8 cellular contexts compared by ENCODE assay signal in the genomic region with DNA sequence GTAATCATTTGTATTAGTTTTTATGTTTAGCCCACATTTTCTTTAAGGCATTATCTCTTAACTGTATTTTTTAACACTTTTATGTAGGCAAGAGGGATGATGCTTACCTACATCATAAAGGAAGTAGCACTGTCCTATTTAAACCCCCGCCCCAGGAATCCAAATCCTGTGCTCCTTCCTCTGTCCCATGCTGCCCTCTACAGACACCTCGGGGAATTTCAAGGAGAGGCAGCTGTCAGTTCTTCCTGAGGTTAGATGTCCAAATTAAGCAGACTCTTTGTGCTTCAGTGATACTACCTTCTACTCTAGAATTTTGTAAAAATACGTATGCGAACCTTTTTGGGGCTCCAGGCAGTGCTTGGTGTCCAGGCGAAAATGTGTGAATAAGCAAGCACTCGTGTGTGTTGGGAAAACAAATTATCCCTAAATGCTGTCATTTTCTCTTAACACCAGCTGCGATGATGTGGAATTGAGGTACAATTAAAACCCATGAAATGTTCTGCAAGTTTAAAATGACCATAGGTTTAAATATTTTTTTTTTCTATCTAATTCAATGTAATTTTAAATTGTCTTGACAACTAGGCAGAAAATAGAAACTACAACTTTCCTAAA. TPM values are rescaled to one million over a fixed set of nuclear protein-coding genes. Genes with fewer than 3 reads are reported as not detected.
A peak's percentile ranks its signal among the peaks of the same experiment; 100 is the strongest.
DNase-seq lines count a peak whose midpoint lies in the region; ATAC-seq and TF ChIP-seq lines count a peak whose summit lies in the region.

No MANE protein-coding gene starts in this region.

- peaks cover 43% of the 10 kb centered on the region for H3K27me3 Mint-ChIP-seq in activated naive CD8-positive, alpha-beta T cell treated with anti-CD3 and anti-CD28 coated beads for 36 hours

- H3K4me1 ChIP-seq in right atrium auricular region: no peaks in the 10 kb centered on the region
- no peaks in the 10 kb centered on the region for H3K4me1 ChIP-seq in Loucy (ENCODE audit: insufficient read depth, low read length, poor library complexity, severe bottlenecking)
- H3K4me1 ChIP-seq in gastroesophageal sphincter: no peaks in the 10 kb centered on the region
- no peaks in the 10 kb centered on the region for H3K4me1 ChIP-seq in smooth muscle cell (ENCODE audit: low read depth)

- 19 to 20% methylated on average over 5 to 7 of the region's 7 CpGs for WGBS in gastroesophageal sphincter (ENCODE audit: low coverage in 1 of 2), 2 donors
- 52% methylated on average over 7 of the region's 7 CpGs for WGBS in smooth muscle cell (ENCODE audit: low lambda C conversion rate)

- no peak overlapping the region for H3K27ac Mint-ChIP-seq in activated naive CD8-positive, alpha-beta T cell treated with anti-CD3 and anti-CD28 coated beads for 36 hours

- H4K20me1 ChIP-seq in Loucy (ENCODE audit: insufficient read depth, low read length, poor library complexity, severe bottlenecking) (no peaks in the 10 kb centered on the region), smooth muscle cell (ENCODE audit: low read depth) (no peaks in the 10 kb centered on the region)

- intact Hi-C loops in left cardiac atrium (cut with DNase I): no loop called here

- no peak overlapping the region for H3K9ac ChIP-seq in Loucy (ENCODE audit: low read depth, low read length, poor library complexity, severe bottlenecking)
- no peak overlapping the region for H3K9ac ChIP-seq in smooth muscle cell (ENCODE audit: low read depth)

- H2AFZ ChIP-seq in Loucy (ENCODE audit: low read length) (no peak overlapping the region), smooth muscle cell (ENCODE audit: low read depth) (no peak overlapping the region)

- TF ChIP-seq CTCF in right atrium auricular region (IDR thresholded peaks at IDR 0.05) (peak; percentile 22 to 43), Loucy (conservative IDR thresholded peaks at IDR 0.05; ENCODE audit: low read length) (peak; percentile 93), gastroesophageal sphincter (IDR thresholded peaks at IDR 0.05) (peak in 1 of 4 experiments; percentile 35), smooth muscle cell (IDR thresholded peaks at IDR 0.05; ENCODE audit: borderline replicate concordance, insufficient read depth, poor library complexity, severe bottlenecking) (no peak)

- no peaks in the 10 kb centered on the region for H3K36me3 ChIP-seq in right atrium auricular region
- H3K36me3 ChIP-seq in Loucy (ENCODE audit: insufficient read depth, low read length): no peaks in the 10 kb centered on the region
- no peaks in the 10 kb centered on the region for H3K36me3 ChIP-seq in gastroesophageal sphincter
- H3K36me3 ChIP-seq in smooth muscle cell (ENCODE audit: low read depth): no peaks in the 10 kb centered on the region

- H3K27ac ChIP-seq in right atrium auricular region (no peak overlapping the region), gastroesophageal sphincter (no peak overlapping the region), smooth muscle cell (ENCODE audit: low read depth) (no peak overlapping the region)

- TF ChIP-seq POLR2A in gastroesophageal sphincter (IDR thresholded peaks at IDR 0.05): no peak

- H3F3A ChIP-seq in Loucy (ENCODE audit: low read depth): no peaks in the 10 kb centered on the region
- no peaks in the 10 kb centered on the region for H3F3A ChIP-seq in smooth muscle cell (ENCODE audit: low read depth)

- no peaks in the 10 kb centered on the region for H3K79me2 ChIP-seq in Loucy (ENCODE audit: insufficient read depth, low read length)
- H3K79me2 ChIP-seq in smooth muscle cell (ENCODE audit: low read depth): no peaks in the 10 kb centered on the region

- no peak overlapping the region for H3K4me3 ChIP-seq in right atrium auricular region
- no peak overlapping the region for H3K4me3 ChIP-seq in Loucy (ENCODE audit: low read length, poor library complexity, severe bottlenecking)
- no peak overlapping the region for H3K4me3 ChIP-seq in gastroesophageal sphincter
- no peak overlapping the region for H3K4me3 ChIP-seq in smooth muscle cell

- H3K4me1 Mint-ChIP-seq in activated naive CD8-positive, alpha-beta T cell treated with anti-CD3 and anti-CD28 coated beads for 36 hours: no peaks in the 10 kb centered on the region

- DNase-seq in right atrium auricular region (ENCODE audit: low spot score): no peak
- no peak for DNase-seq in left cardiac atrium
- peak; percentile 18 for DNase-seq in activated naive CD8-positive, alpha-beta T cell treated with anti-CD3 and anti-CD28 coated beads for 36 hours
- DNase-seq in myocyte (ENCODE audit: low read depth): peak; percentile 73
- no peak for DNase-seq in superior temporal gyrus (ENCODE audit: extremely low spot score)
- DNase-seq in smooth muscle cell (lab: John Stamatoyannopoulos, UW; ENCODE audit: unreplicated experiment): no peak

- H3K9me2 ChIP-seq in Loucy (replicated peaks; ENCODE audit: low read depth, low read length): no peaks in the 10 kb centered on the region

- no peak overlapping the region for H3K4me2 ChIP-seq in Loucy (ENCODE audit: low read depth, low read length, poor library complexity, severe bottlenecking)
- H3K4me2 ChIP-seq in smooth muscle cell: no peak overlapping the region

- no peak for ATAC-seq in left cardiac atrium
- no peak for ATAC-seq in gastroesophageal sphincter

- no peak overlapping the region for H3K4me3 Mint-ChIP-seq in activated naive CD8-positive, alpha-beta T cell treated with anti-CD3 and anti-CD28 coated beads for 36 hours

- no peak for TF ChIP-seq EP300 in gastroesophageal sphincter (IDR thresholded peaks at IDR 0.05)

- H3K36me3 Mint-ChIP-seq in activated naive CD8-positive, alpha-beta T cell treated with anti-CD3 and anti-CD28 coated beads for 36 hours: peaks cover 2% of the 10 kb centered on the region

- H3K9me3 ChIP-seq in right atrium auricular region (no peaks in the 10 kb centered on the region), Loucy (ENCODE audit: insufficient read depth, low read depth, low read length) (no peaks in the 10 kb centered on the region), gastroesophageal sphincter (peaks cover 0 to 6% (median 0%) of the 10 kb centered on the region in 3 donors), smooth muscle cell (replicated peaks; ENCODE audit: low read depth) (peaks cover 20% of the 10 kb centered on the region)

- H3K27me3 ChIP-seq in right atrium auricular region (no peaks in the 10 kb centered on the region), Loucy (ENCODE audit: insufficient read depth, low read length, poor library complexity, severe bottlenecking) (no peaks in the 10 kb centered on the region), gastroesophageal sphincter (peaks cover 25% of the 10 kb centered on the region), smooth muscle cell (ENCODE audit: low read depth) (no peaks in the 10 kb centered on the region)

- H3K9me3 Mint-ChIP-seq in activated naive CD8-positive, alpha-beta T cell treated with anti-CD3 and anti-CD28 coated beads for 36 hours: peaks cover 3% of the 10 kb centered on the region

RNA-seq across cellular contexts. Expression of a gene that starts 19.2 kb away (rescaled TPM):
- total RNA-seq in right atrium auricular region: not detected
- not detected for total RNA-seq in left cardiac atrium
- total RNA-seq in activated naive CD8-positive, alpha-beta T cell treated with anti-CD3 and anti-CD28 coated beads for 36 hours: not detected
- not detected in 2 replicates for total RNA-seq in myocyte
- polyA plus RNA-seq in myocyte (2012): not detected
- total RNA-seq in gastroesophageal sphincter: 1 to 10 TPM in 2 of 4 donors, not detected in 2; 1.4 to 3.3 TPM
- not detected in 2 replicates for total RNA-seq in smooth muscle cell
- not detected in 2 replicates for polyA plus RNA-seq in smooth muscle cell

RNA-seq across cellular contexts. Expression of a gene that starts 22.8 kb away (rescaled TPM):
- total RNA-seq in right atrium auricular region: not detected
- not detected for total RNA-seq in left cardiac atrium
- total RNA-seq in activated naive CD8-positive, alpha-beta T cell treated with anti-CD3 and anti-CD28 coated beads for 36 hours: not detected
- total RNA-seq in myocyte: not detected in 2 replicates
- not detected for polyA plus RNA-seq in myocyte (2012)
- not detected for total RNA-seq in gastroesophageal sphincter
- total RNA-seq in smooth muscle cell: not detected in 2 replicates
- not detected in 2 replicates for polyA plus RNA-seq in smooth muscle cell

RNA-seq across cellular contexts. Expression of a gene that starts 33.1 kb away (rescaled TPM):
- total RNA-seq in right atrium auricular region (not detected), left cardiac atrium (not detected), myocyte (not detected in 2 replicates), gastroesophageal sphincter (not detected), smooth muscle cell (not detected in 2 replicates)
- not detected for total RNA-seq in activated naive CD8-positive, alpha-beta T cell treated with anti-CD3 and anti-CD28 coated beads for 36 hours
- polyA plus RNA-seq in myocyte (2012): not detected
- not detected in 2 replicates for polyA plus RNA-seq in smooth muscle cell

RNA-seq across cellular contexts. Expression of a gene that starts 46.9 kb away (rescaled TPM):
- total RNA-seq in right atrium auricular region (not detected), left cardiac atrium (not detected), myocyte (not detected in 2 replicates), gastroesophageal sphincter (1 to 10 TPM in 1 of 4 donors, not detected in 3; 1.4 TPM), smooth muscle cell (not detected in 2 replicates)
- total RNA-seq in activated naive CD8-positive, alpha-beta T cell treated with anti-CD3 and anti-CD28 coated beads for 36 hours: not detected
- not detected for polyA plus RNA-seq in myocyte (2012)
- not detected in 2 replicates for polyA plus RNA-seq in smooth muscle cell

Comparison
In these comparisons a context has a peak if more than half of its experiments do, and no peak if none do; other contexts are left out.
1. DNase-seq: peak in activated naive CD8-positive, alpha-beta T cell treated with anti-CD3 and anti-CD28 coated beads for 36 hours (single experiment) and myocyte (single experiment); none in right atrium auricular region (single experiment), left cardiac atrium (single experiment), superior temporal gyrus (single experiment) and smooth muscle cell (single experiment).